Comparison of ENCODE assay signal across 1 cellular context in the genomic region with DNA sequence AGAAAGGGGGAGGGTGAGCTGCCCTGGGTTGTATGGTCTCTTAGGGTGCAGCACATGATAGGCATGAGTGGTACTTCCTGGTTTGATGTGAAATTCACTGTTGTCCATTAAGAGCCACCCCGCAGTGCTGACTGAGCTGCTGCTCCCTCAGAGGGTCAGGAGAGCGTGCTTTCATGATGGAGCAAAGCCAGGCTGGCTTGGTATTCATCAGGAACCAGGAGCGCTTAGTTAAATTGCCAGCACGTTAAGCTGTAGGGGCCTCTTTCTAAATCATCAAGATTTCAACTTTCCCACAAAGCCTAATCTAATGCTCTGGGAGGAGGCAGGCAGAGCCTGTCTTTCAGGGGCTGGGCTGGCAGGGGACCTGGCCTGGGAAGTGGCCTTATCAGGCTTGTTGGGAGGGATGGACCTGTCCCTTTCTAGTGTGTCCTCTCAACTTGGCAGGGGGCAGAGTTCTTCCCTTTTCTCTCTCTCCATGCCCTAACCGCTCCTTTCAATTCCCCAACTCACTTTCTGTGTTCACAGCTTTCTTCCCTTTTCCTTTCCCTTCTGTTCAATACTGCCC.
TF ChIP-seq lines count a peak whose summit lies in the region.

No MANE protein-coding gene starts in this region.

TF ChIP-seq in K562, 482 proteins besides CTCF, POLR2A, EP300 and RAD21 (continued from another document):
- TF ChIP-seq ZBTB1 (CRISPR knock-in tag; IDR thresholded peaks at IDR 0.05; ENCODE audit: borderline replicate concordance, low read depth) (no peak), ILK (tag; IDR thresholded peaks at IDR 0.05; ENCODE audit: borderline replicate concordance, low read depth) (no peak), NFRKB (IDR thresholded peaks at IDR 0.05; ENCODE audit: low read depth) (no peak), SRF (CRISPR knock-in tag; IDR thresholded peaks at IDR 0.05) (peak in 1 of 2 experiments; percentile 34; a peak in 1 of 4 replicates), ZNF507 (tag; conservative IDR thresholded peaks at IDR 0.05) (no peak), NR2F6 (CRISPR knock-in tag; IDR thresholded peaks at IDR 0.05) (no peak), MAFK (IDR thresholded peaks at IDR 0.05; ENCODE audit: low read length) (no peak), TOE1 (IDR thresholded peaks at IDR 0.05; ENCODE audit: borderline replicate concordance) (no peak), TOE1 (CRISPR knock-in tag; IDR thresholded peaks at IDR 0.05; ENCODE audit: borderline replicate concordance, low read depth) (no peak), TCF7L2 (IDR thresholded peaks at IDR 0.05; ENCODE audit: low read depth, low read length) (no peak), NFYB (IDR thresholded peaks at IDR 0.05; ENCODE audit: extremely low read depth, insufficient read length) (no peak), KLF6 (CRISPR knock-in tag; IDR thresholded peaks at IDR 0.05; ENCODE audit: borderline replicate concordance) (no peak), TCF3 (CRISPR knock-in tag; IDR thresholded peaks at IDR 0.05) (peak; percentile 14; the same call in 1 of the 2 replicates), BRF1 (IDR thresholded peaks at IDR 0.05; ENCODE audit: borderline replicate concordance, extremely low read depth, insufficient read length) (no peak), PML (IDR thresholded peaks at IDR 0.05; ENCODE audit: low read length) (no peak), RCOR1 (IDR thresholded peaks at IDR 0.05; ENCODE audit: borderline replicate concordance in 1 of 2, low read depth in 2 of 2, low read length in 2 of 2) (0 out of 4 replicates have a peak, but pooled peaks of 1 of the 2 experiments have one; percentile 12), NFXL1 (CRISPR knock-in tag; IDR thresholded peaks at IDR 0.05) (no peak), SOX6 (IDR thresholded peaks at IDR 0.05) (0 out of 2 replicates have a peak, but pooled peaks have one; percentile 12), PCBP2 (IDR thresholded peaks at IDR 0.05; ENCODE audit: low read depth, low read length, poor library complexity, severe bottlenecking) (no peak), POLR3A (IDR thresholded peaks at IDR 0.05; ENCODE audit: borderline replicate concordance, extremely low read depth, insufficient read depth, insufficient read length) (no peak)
- TF ChIP-seq, protein P1, sequence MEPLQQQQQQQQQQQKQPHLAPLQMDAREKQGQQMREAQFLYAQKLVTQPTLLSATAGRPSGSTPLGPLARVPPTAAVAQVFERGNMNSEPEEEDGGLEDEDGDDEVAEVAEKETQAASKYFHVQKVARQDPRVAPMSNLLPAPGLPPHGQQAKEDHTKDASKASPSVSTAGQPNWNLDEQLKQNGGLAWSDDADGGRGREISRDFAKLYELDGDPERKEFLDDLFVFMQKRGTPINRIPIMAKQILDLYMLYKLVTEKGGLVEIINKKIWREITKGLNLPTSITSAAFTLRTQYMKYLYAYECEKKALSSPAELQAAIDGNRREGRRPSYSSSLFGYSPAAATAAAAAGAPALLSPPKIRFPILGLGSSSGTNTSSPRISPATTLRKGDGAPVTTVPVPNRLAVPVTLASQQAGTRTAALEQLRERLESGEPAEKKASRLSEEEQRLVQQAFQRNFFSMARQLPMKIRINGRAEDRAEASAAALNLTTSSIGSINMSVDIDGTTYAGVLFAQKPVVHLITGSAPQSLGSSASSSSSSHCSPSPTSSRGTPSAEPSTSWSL (CRISPR knock-in tag; IDR thresholded peaks at IDR 0.05; ENCODE audit: borderline replicate concordance): no peak
- TF ChIP-seq, protein P2, sequence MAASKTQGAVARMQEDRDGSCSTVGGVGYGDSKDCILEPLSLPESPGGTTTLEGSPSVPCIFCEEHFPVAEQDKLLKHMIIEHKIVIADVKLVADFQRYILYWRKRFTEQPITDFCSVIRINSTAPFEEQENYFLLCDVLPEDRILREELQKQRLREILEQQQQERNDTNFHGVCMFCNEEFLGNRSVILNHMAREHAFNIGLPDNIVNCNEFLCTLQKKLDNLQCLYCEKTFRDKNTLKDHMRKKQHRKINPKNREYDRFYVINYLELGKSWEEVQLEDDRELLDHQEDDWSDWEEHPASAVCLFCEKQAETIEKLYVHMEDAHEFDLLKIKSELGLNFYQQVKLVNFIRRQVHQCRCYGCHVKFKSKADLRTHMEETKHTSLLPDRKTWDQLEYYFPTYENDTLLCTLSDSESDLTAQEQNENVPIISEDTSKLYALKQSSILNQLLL (CRISPR knock-in tag; IDR thresholded peaks at IDR 0.05; ENCODE audit: borderline replicate concordance): no peak
- TF ChIP-seq, protein P3, sequence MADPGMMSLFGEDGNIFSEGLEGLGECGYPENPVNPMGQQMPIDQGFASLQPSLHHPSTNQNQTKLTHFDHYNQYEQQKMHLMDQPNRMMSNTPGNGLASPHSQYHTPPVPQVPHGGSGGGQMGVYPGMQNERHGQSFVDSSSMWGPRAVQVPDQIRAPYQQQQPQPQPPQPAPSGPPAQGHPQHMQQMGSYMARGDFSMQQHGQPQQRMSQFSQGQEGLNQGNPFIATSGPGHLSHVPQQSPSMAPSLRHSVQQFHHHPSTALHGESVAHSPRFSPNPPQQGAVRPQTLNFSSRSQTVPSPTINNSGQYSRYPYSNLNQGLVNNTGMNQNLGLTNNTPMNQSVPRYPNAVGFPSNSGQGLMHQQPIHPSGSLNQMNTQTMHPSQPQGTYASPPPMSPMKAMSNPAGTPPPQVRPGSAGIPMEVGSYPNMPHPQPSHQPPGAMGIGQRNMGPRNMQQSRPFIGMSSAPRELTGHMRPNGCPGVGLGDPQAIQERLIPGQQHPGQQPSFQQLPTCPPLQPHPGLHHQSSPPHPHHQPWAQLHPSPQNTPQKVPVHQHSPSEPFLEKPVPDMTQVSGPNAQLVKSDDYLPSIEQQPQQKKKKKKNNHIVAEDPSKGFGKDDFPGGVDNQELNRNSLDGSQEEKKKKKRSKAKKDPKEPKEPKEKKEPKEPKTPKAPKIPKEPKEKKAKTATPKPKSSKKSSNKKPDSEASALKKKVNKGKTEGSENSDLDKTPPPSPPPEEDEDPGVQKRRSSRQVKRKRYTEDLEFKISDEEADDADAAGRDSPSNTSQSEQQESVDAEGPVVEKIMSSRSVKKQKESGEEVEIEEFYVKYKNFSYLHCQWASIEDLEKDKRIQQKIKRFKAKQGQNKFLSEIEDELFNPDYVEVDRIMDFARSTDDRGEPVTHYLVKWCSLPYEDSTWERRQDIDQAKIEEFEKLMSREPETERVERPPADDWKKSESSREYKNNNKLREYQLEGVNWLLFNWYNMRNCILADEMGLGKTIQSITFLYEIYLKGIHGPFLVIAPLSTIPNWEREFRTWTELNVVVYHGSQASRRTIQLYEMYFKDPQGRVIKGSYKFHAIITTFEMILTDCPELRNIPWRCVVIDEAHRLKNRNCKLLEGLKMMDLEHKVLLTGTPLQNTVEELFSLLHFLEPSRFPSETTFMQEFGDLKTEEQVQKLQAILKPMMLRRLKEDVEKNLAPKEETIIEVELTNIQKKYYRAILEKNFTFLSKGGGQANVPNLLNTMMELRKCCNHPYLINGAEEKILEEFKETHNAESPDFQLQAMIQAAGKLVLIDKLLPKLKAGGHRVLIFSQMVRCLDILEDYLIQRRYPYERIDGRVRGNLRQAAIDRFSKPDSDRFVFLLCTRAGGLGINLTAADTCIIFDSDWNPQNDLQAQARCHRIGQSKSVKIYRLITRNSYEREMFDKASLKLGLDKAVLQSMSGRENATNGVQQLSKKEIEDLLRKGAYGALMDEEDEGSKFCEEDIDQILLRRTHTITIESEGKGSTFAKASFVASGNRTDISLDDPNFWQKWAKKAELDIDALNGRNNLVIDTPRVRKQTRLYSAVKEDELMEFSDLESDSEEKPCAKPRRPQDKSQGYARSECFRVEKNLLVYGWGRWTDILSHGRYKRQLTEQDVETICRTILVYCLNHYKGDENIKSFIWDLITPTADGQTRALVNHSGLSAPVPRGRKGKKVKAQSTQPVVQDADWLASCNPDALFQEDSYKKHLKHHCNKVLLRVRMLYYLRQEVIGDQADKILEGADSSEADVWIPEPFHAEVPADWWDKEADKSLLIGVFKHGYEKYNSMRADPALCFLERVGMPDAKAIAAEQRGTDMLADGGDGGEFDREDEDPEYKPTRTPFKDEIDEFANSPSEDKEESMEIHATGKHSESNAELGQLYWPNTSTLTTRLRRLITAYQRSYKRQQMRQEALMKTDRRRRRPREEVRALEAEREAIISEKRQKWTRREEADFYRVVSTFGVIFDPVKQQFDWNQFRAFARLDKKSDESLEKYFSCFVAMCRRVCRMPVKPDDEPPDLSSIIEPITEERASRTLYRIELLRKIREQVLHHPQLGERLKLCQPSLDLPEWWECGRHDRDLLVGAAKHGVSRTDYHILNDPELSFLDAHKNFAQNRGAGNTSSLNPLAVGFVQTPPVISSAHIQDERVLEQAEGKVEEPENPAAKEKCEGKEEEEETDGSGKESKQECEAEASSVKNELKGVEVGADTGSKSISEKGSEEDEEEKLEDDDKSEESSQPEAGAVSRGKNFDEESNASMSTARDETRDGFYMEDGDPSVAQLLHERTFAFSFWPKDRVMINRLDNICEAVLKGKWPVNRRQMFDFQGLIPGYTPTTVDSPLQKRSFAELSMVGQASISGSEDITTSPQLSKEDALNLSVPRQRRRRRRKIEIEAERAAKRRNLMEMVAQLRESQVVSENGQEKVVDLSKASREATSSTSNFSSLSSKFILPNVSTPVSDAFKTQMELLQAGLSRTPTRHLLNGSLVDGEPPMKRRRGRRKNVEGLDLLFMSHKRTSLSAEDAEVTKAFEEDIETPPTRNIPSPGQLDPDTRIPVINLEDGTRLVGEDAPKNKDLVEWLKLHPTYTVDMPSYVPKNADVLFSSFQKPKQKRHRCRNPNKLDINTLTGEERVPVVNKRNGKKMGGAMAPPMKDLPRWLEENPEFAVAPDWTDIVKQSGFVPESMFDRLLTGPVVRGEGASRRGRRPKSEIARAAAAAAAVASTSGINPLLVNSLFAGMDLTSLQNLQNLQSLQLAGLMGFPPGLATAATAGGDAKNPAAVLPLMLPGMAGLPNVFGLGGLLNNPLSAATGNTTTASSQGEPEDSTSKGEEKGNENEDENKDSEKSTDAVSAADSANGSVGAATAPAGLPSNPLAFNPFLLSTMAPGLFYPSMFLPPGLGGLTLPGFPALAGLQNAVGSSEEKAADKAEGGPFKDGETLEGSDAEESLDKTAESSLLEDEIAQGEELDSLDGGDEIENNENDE (IDR thresholded peaks at IDR 0.05; ENCODE audit: low read depth, low read length): no peak
